ENCODE assay signal across 18 cellular contexts in the genomic region with DNA sequence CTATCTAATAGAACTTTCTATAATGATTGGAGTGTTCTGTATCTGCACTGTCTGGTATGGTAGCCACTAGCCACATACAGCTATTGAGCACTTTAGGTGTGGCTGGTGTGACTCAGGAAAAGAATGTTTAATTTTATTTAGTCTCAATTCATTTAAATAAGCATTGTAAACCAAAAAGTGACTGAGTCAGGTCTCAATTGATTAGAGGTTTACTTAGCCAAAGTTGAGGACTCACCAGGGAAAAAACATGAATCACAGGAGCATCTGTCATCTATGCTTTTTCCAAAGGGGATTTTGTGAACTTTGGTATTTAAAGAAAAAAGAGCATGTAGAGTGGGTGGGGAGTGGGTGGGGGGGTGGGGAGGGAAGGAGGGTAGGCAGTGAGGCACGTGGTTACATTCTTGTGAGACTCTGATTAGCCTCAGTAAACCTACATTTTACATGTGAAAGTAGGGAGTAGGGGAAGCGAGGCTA.
A peak's percentile ranks its signal among the peaks of the same experiment; 100 is the strongest.
DNase-seq lines count a peak whose midpoint lies in the region; ATAC-seq and TF ChIP-seq lines count a peak whose summit lies in the region.
"Had no signal": no experiment of that assay in that cellular context is flagged by ENCODE, and none has a peak within 500 bp of the region (broad histone marks: within the 10 kb centered on the region; RNA-seq: fewer than 3 reads in every experiment).

No MANE protein-coding gene starts in this region.

- H3K27ac ChIP-seq in SJSA1: peak overlapping the region; percentile 66
- peak overlapping the region; percentile 56 for H3K27ac ChIP-seq in fibroblast of lung (ENCODE audit: insufficient read depth, low read length)
- H3K27ac ChIP-seq: BLaER1, parathyroid adenoma had no signal

- peaks cover 36% of the 10 kb centered on the region for H3K4me1 ChIP-seq in SJSA1 (replicated peaks)
- H3K4me1 ChIP-seq in fibroblast of lung (ENCODE audit: control insufficient read depth, extremely low read depth, insufficient read depth, low read length): peaks cover 17% of the 10 kb centered on the region
- peaks cover 34% of the 10 kb centered on the region for H3K4me1 ChIP-seq in skeletal muscle satellite cell (ENCODE audit: control insufficient read depth, insufficient read depth, low read length)
- H3K4me1 ChIP-seq: BLaER1, parathyroid adenoma had no signal

- no peaks in the 10 kb centered on the region for H3K27me3 ChIP-seq in SJSA1 (replicated peaks)
- no peaks in the 10 kb centered on the region for H3K27me3 ChIP-seq in fibroblast of lung (ENCODE audit: control insufficient read depth, insufficient read depth, low read length)
- H3K27me3 ChIP-seq in skeletal muscle satellite cell (ENCODE audit: control insufficient read depth, insufficient read depth, low read length): no peaks in the 10 kb centered on the region
- H3K27me3 ChIP-seq: BLaER1 had no signal

- H3K9ac ChIP-seq in fibroblast of lung (ENCODE audit: insufficient read depth, low read length): no peak overlapping the region
- H3K9ac ChIP-seq in skeletal muscle satellite cell (ENCODE audit: low read depth, low read length): no peak overlapping the region
- H3K9ac ChIP-seq: BLaER1, parathyroid adenoma had no signal

- H4K20me1 ChIP-seq in fibroblast of lung (ENCODE audit: control insufficient read depth, extremely low read depth, insufficient read depth, low read length): no peaks in the 10 kb centered on the region
- H4K20me1 ChIP-seq: BLaER1 had no signal

- no peaks in the 10 kb centered on the region for H3K36me3 ChIP-seq in SJSA1
- H3K36me3 ChIP-seq in fibroblast of lung (ENCODE audit: control insufficient read depth, insufficient read depth, low read length): no peaks in the 10 kb centered on the region
- no peaks in the 10 kb centered on the region for H3K36me3 ChIP-seq in skeletal muscle satellite cell (ENCODE audit: insufficient read depth, low read length)
- H3K36me3 ChIP-seq: BLaER1 had no signal

- no peak overlapping the region for H3K4me3 ChIP-seq in SJSA1
- no peak overlapping the region for H3K4me3 ChIP-seq in fibroblast of lung (replicated peaks in 1 of 4; ENCODE audit: control extremely low read depth in 1 of 4, insufficient read depth in 1 of 4, low read depth in 3 of 4, low read length in 4 of 4)
- no peak overlapping the region for H3K4me3 ChIP-seq in skeletal muscle satellite cell (ENCODE audit: low read length)
- H3K4me3 ChIP-seq: BLaER1 had no signal

- H3K4me2 ChIP-seq in fibroblast of lung (ENCODE audit: extremely low read depth, insufficient read depth, low read length): no peak overlapping the region
- H3K4me2 ChIP-seq in skeletal muscle satellite cell (ENCODE audit: low read length): peak overlapping the region; percentile 12
- H3K4me2 ChIP-seq: BLaER1 had no signal

- no peak for TF ChIP-seq CTCF in fibroblast of lung (conservative IDR thresholded peaks at IDR 0.05 in 1 of 2, IDR thresholded peaks at IDR 0.05 in 1 of 2; ENCODE audit: low read depth in 1 of 2, low read length in 2 of 2)

- peak; percentile 93 for DNase-seq in ELR (ENCODE audit: low read depth)
- DNase-seq in SJSA1 (ENCODE audit: low read depth in 1 of 2, low spot score in 2 of 2): no peak
- DNase-seq in fibroblast of lung (ENCODE audit: low read depth in 2 of 2): peak; percentile 23 to 93
- DNase-seq in DMS114 treated with DMSO at 0.1 percent for 48 hours (lab: John Stamatoyannopoulos, UW; ENCODE audit: unreplicated experiment): no peak
- no peak for DNase-seq in DMS79 (lab: John Stamatoyannopoulos, UW)
- no peak for DNase-seq in stimulated activated CD4-positive, alpha-beta T cell treated with anti-CD3 and anti-CD28 coated beads, Interleukin-15, amount 100 ng/mL, for 24 hours
- DNase-seq: activated naive CD4-positive, alpha-beta T cell treated with anti-CD3 and anti-CD28 coated beads for 36 hours; erythroblast; H9; midbrain; MV-4-11; RPMI8226; stimulated activated CD4-positive, alpha-beta T cell treated with anti-CD3 and anti-CD28 coated beads, Interleukin-2, amount 100 ng/mL, for 48 hours had no signal

- no peak overlapping the region for H2AFZ ChIP-seq in fibroblast of lung (ENCODE audit: low read length)
- H2AFZ ChIP-seq: parathyroid adenoma had no signal

- ATAC-seq in GM21619 (IDR thresholded peaks at IDR 0.05; ENCODE audit: unreplicated experiment): no peak
- ATAC-seq: stimulated activated effector memory CD8-positive, alpha-beta T cell treated with anti-CD3 and anti-CD28 coated beads, Interleukin-12 subunit alpha, Interleukin-12 subunit beta, amount 100 ng/mL, for 72 hours had no signal

- no peaks in the 10 kb centered on the region for H3K9me3 ChIP-seq in SJSA1 (replicated peaks)
- no peaks in the 10 kb centered on the region for H3K9me3 ChIP-seq in fibroblast of lung (ENCODE audit: control insufficient read depth, insufficient read depth, low read depth, low read length)
- H3K9me3 ChIP-seq in skeletal muscle satellite cell (replicated peaks; ENCODE audit: low read length): no peaks in the 10 kb centered on the region
- H3K9me3 ChIP-seq: BLaER1 had no signal

- no peaks in the 10 kb centered on the region for H3K79me2 ChIP-seq in fibroblast of lung (ENCODE audit: control insufficient read depth, insufficient read depth, low read length)
- H3K79me2 ChIP-seq: parathyroid adenoma had no signal

Comparison
In these comparisons a context has a peak if more than half of its experiments do, and no peak if none do; other contexts are left out.
1. DNase-seq: peak in ELR (single experiment) and fibroblast of lung (2 of 2); none in SJSA1 (0 of 2), DMS114 treated with DMSO at 0.1 percent for 48 hours (single experiment), DMS79 (single experiment) and stimulated activated CD4-positive, alpha-beta T cell treated with anti-CD3 and anti-CD28 coated beads, Interleukin-15, amount 100 ng/mL, for 24 hours (single experiment).